ENCODE assay signal across 1 cellular context in the genomic region with DNA sequence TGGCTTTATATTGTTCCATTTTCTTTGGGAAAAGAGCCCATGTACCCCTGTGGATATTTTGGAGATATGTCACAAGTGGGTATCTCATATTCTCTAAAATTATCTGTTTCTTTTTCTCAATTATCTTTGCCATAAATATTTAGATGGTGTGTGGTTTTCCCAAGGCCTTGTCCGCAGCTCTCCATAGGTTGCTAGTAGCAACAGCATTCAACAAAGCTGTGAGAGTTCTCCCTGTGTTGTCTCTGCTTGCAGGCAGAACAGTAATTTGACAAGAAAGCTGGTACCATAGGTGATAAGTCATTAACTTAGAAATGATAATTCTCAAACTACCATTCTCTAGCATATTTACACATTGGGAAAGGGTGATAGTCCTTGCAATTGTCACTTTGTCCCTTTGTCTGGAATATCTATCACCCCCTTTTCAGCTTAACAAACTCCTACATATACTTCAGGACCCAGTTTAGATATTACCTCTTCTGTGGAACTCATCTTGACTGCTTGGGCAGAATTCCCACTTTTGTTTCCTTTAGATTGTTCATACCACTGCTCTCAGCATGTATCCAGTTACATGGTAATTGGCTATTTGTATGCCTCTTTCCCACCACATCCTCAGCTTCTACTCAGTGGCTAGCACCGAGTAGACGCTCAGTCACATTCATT.
TF ChIP-seq lines count a peak whose summit lies in the region.

No MANE protein-coding gene starts in this region.

TF ChIP-seq in K562, 482 proteins besides CTCF, POLR2A, EP300 and RAD21:
- TF ChIP-seq, protein P1, sequence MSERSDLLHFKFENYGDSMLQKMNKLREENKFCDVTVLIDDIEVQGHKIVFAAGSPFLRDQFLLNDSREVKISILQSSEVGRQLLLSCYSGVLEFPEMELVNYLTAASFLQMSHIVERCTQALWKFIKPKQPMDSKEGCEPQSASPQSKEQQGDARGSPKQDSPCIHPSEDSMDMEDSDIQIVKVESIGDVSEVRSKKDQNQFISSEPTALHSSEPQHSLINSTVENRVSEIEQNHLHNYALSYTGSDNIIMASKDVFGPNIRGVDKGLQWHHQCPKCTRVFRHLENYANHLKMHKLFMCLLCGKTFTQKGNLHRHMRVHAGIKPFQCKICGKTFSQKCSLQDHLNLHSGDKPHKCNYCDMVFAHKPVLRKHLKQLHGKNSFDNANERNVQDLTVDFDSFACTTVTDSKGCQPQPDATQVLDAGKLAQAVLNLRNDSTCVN (CRISPR knock-in tag; IDR thresholded peaks at IDR 0.05): no peak
- TF ChIP-seq RBM14 (IDR thresholded peaks at IDR 0.05; ENCODE audit: borderline replicate concordance, insufficient read depth, low read depth, low read length): no peak
- peak; percentile 55 for TF ChIP-seq RFX1 (IDR thresholded peaks at IDR 0.05)
- no peak for TF ChIP-seq MCM2 (IDR thresholded peaks at IDR 0.05; ENCODE audit: low read depth)
